ENCODE assay signal across 26 cellular contexts in genomic region chr16:88007321-88007731, GRCh38. TPM values are rescaled to one million over a fixed set of nuclear protein-coding genes. Genes with fewer than 3 reads are reported as not detected.
DNase-seq lines count a peak whose midpoint lies in the region; ATAC-seq and TF ChIP-seq lines count a peak whose summit lies in the region.
"Had no signal": no experiment of that assay in that cellular context is flagged by ENCODE, and none has a peak within 500 bp of the region (broad histone marks: within the 10 kb centered on the region; RNA-seq: fewer than 3 reads in every experiment).

No MANE protein-coding gene starts in this region.

- TF ChIP-seq CTCF in endothelial cell (IDR thresholded peaks at IDR 0.05; ENCODE audit: unreplicated experiment) (no peak), GM20000 (IDR thresholded peaks at IDR 0.05; ENCODE audit: extremely low read depth, missing control alignments) (no peak), lower lobe of right lung (IDR thresholded peaks at IDR 0.05) (no peak)

- H3K4me3 ChIP-seq in mesodermal cell (ENCODE audit: extremely low read depth, insufficient read depth, low read length, poor library complexity, severe bottlenecking) (no peak overlapping the region), lower lobe of right lung (no peak overlapping the region)
- H3K4me3 ChIP-seq: esophagus squamous epithelium, gastrocnemius medialis, K562 had no signal

- no peaks in the 10 kb centered on the region for H3K9me3 Mint-ChIP-seq in endothelial cell (ENCODE audit: unreplicated experiment)
- H3K9me3 Mint-ChIP-seq: activated naive CD8-positive, alpha-beta T cell treated with anti-CD3 and anti-CD28 coated beads for 36 hours; effector memory CD8-positive, alpha-beta T cell; naive thymus-derived CD8-positive, alpha-beta T cell; stimulated activated naive CD8-positive, alpha-beta T cell treated with anti-CD3 and anti-CD28 coated beads, Interleukin-15, amount 100 ng/mL, for 72 hours; type B pancreatic cell had no signal

- H3K27me3 Mint-ChIP-seq in T-helper 17 cell, result no peaks in the 10 kb centered on the region
- peaks cover 3% of the 10 kb centered on the region for H3K27me3 Mint-ChIP-seq in endothelial cell (ENCODE audit: unreplicated experiment)
- H3K27me3 Mint-ChIP-seq: activated naive CD8-positive, alpha-beta T cell treated with anti-CD3 and anti-CD28 coated beads for 36 hours; effector memory CD8-positive, alpha-beta T cell; naive thymus-derived CD8-positive, alpha-beta T cell; stimulated activated naive CD8-positive, alpha-beta T cell treated with anti-CD3 and anti-CD28 coated beads, Interleukin-15, amount 100 ng/mL, for 72 hours; type B pancreatic cell had no signal

- peaks cover 7% of the 10 kb centered on the region for H3K4me1 Mint-ChIP-seq in T-helper 17 cell
- peaks cover 26% of the 10 kb centered on the region for H3K4me1 Mint-ChIP-seq in endothelial cell (ENCODE audit: unreplicated experiment)

- peak overlapping the region; percentile 6 for H3K27ac ChIP-seq in mesodermal cell (ENCODE audit: low read depth, low read length, severe bottlenecking)
- no peak overlapping the region for H3K27ac ChIP-seq in lower lobe of right lung
- H3K27ac ChIP-seq: esophagus squamous epithelium, gastrocnemius medialis, parathyroid adenoma had no signal

- H3K9me3 ChIP-seq in T-helper 17 cell (ENCODE audit: control insufficient read depth, low read length, poor library complexity, severe bottlenecking), result no peaks in the 10 kb centered on the region
- H3K9me3 ChIP-seq in mesodermal cell (ENCODE audit: control insufficient read depth, low read length), result no peaks in the 10 kb centered on the region
- no peaks in the 10 kb centered on the region for H3K9me3 ChIP-seq in lower lobe of right lung
- H3K9me3 ChIP-seq: esophagus squamous epithelium, gastrocnemius medialis had no signal

- no peaks in the 10 kb centered on the region for H3K4me1 ChIP-seq in mesodermal cell (ENCODE audit: control insufficient read depth, insufficient read depth, low read length, poor library complexity, severe bottlenecking)
- H3K4me1 ChIP-seq in lower lobe of right lung, result no peaks in the 10 kb centered on the region
- H3K4me1 ChIP-seq: esophagus squamous epithelium, parathyroid adenoma had no signal

- 92 to 95% methylated on average over 9 to 10 of the region's 10 CpGs for WGBS in mesodermal cell (ENCODE audit: insufficient coverage in 2 of 2), 2 experiments

- H3K4me3 Mint-ChIP-seq in T-helper 17 cell, result no peak overlapping the region
- H3K4me3 Mint-ChIP-seq in endothelial cell (ENCODE audit: unreplicated experiment), result no peak overlapping the region
- H3K4me3 Mint-ChIP-seq: activated naive CD8-positive, alpha-beta T cell treated with anti-CD3 and anti-CD28 coated beads for 36 hours; effector memory CD8-positive, alpha-beta T cell; naive thymus-derived CD8-positive, alpha-beta T cell; stimulated activated naive CD8-positive, alpha-beta T cell treated with anti-CD3 and anti-CD28 coated beads, Interleukin-15, amount 100 ng/mL, for 72 hours; type B pancreatic cell; WTC11 had no signal

- intact Hi-C loops in sciatic nerve (cut with DNase I) (no loop called here), lower lobe of right lung (cut with DNase I) (no loop called here)

- no peaks in the 10 kb centered on the region for H3K27me3 ChIP-seq in lower lobe of right lung (ENCODE audit: low read depth)
- H3K27me3 ChIP-seq: esophagus squamous epithelium, gastrocnemius medialis had no signal

- H3K36me3 ChIP-seq in mesodermal cell (ENCODE audit: control insufficient read depth, insufficient read depth, low read length) (peaks cover 58% of the 10 kb centered on the region), lower lobe of right lung (peaks cover 62% of the 10 kb centered on the region)

- H3K36me3 Mint-ChIP-seq in T-helper 17 cell (ENCODE audit: low read depth), result peaks cover 3% of the 10 kb centered on the region
- H3K36me3 Mint-ChIP-seq in endothelial cell (ENCODE audit: low read depth, unreplicated experiment), result peaks cover 41% of the 10 kb centered on the region

- no peak for ATAC-seq in T-helper 17 cell
- peak; percentile 81 for ATAC-seq in sciatic nerve
- ATAC-seq in HG02970 (IDR thresholded peaks at IDR 0.05; ENCODE audit: low FRiP score, unreplicated experiment), result no peak
- no peak for ATAC-seq in lower lobe of right lung
- ATAC-seq: effector memory CD8-positive, alpha-beta T cell; gastrocnemius medialis; K562; naive thymus-derived CD8-positive, alpha-beta T cell; stimulated activated naive CD8-positive, alpha-beta T cell treated with anti-CD3 and anti-CD28 coated beads, Interleukin-15, amount 100 ng/mL, for 72 hours; WTC11 had no signal

- H3K27ac Mint-ChIP-seq in T-helper 17 cell (peak overlapping the region; percentile 21), endothelial cell (ENCODE audit: unreplicated experiment) (peak overlapping the region; percentile 98)
- H3K27ac Mint-ChIP-seq: activated naive CD8-positive, alpha-beta T cell treated with anti-CD3 and anti-CD28 coated beads for 36 hours; effector memory CD8-positive, alpha-beta T cell; stimulated activated naive CD8-positive, alpha-beta T cell treated with anti-CD3 and anti-CD28 coated beads, Interleukin-15, amount 100 ng/mL, for 72 hours; type B pancreatic cell had no signal

- DNase-seq in T-helper 17 cell (no peak), endothelial cell (ENCODE audit: low spot score) (peak; percentile 21), sciatic nerve (ENCODE audit: low spot score) (peak; percentile 50), GM20000 (ENCODE audit: low spot score) (no peak), lower lobe of right lung (no peak)
- no peak for DNase-seq in activated naive CD4-positive, alpha-beta T cell (lab: John Stamatoyannopoulos, UW)
- DNase-seq: activated CD8-positive, alpha-beta memory T cell treated with anti-CD3 and anti-CD28 coated beads, Interleukin-2, amount 50 U/mL, for 4 hours; activated naive CD8-positive, alpha-beta T cell treated with anti-CD3 and anti-CD28 coated beads for 36 hours; effector memory CD8-positive, alpha-beta T cell; esophagus squamous epithelium; gastrocnemius medialis; kidney; mammary epithelial cell; naive thymus-derived CD8-positive, alpha-beta T cell; NCI-H1417 treated with DMSO at 0.1 percent for 48 hours; NCI-H2107; NCI-H446; SHP77; stimulated activated naive CD8-positive, alpha-beta T cell treated with anti-CD3 and anti-CD28 coated beads, Interleukin-15, amount 100 ng/mL, for 72 hours; T1000 had no signal

RNA-seq across cellular contexts. Expression of gene BANP, which starts 56.1 kb away (rescaled TPM):
- total RNA-seq in T-helper 17 cell (10 to 100 TPM; 46.9 to 47.9 TPM), endothelial cell (ENCODE audit: unreplicated experiment) (33.3 TPM), sciatic nerve (32.3 TPM), lower lobe of right lung (29.7 TPM)
- polyA plus RNA-seq in mesodermal cell (2013, experiment 1 of 2), result 20.1 TPM
- polyA plus RNA-seq in mesodermal cell (2013, experiment 2 of 2), result 15.7 TPM

Comparison
In these comparisons a context has a peak if more than half of its experiments do, and no peak if none do; other contexts are left out.
1. DNase-seq: peak in endothelial cell (single experiment) and sciatic nerve (single experiment); none in T-helper 17 cell (0 of 3), activated naive CD4-positive, alpha-beta T cell (0 of 4), GM20000 (single experiment) and lower lobe of right lung (single experiment).